In genomic region chr9:133120343-133121199, GRCh38 we compare ENCODE assay signal across 1 cellular context.
TF ChIP-seq lines count a peak whose summit lies in the region.

No MANE protein-coding gene starts in this region.

TF ChIP-seq in HEK293, 187 proteins besides CTCF, POLR2A, EP300 and RAD21 (continued from another document and continues in another):
- TF ChIP-seq ZNF280D (tag by site-specific recombination; IDR thresholded peaks at IDR 0.05) (no peak), PATZ1 (tag by site-specific recombination; IDR thresholded peaks at IDR 0.05) (peak; percentile 25), ZNF555 (tag by site-specific recombination; conservative IDR thresholded peaks at IDR 0.05) (no peak), YY2 (tag by site-specific recombination; IDR thresholded peaks at IDR 0.05) (no peak), ZNF302 (tag by site-specific recombination; IDR thresholded peaks at IDR 0.05; ENCODE audit: low read depth) (no peak), ZNF596 (tag by site-specific recombination; IDR thresholded peaks at IDR 0.05) (0 out of 2 replicates have a peak, but pooled peaks have one; percentile 25), IKZF3 (tag by site-specific recombination; IDR thresholded peaks at IDR 0.05) (no peak), ZNF354C (tag by site-specific recombination; IDR thresholded peaks at IDR 0.05; ENCODE audit: borderline replicate concordance, low read depth) (no peak), KLF9 (tag by site-specific recombination; IDR thresholded peaks at IDR 0.05; ENCODE audit: low read depth) (no peak), ZNF664 (tag by site-specific recombination; IDR thresholded peaks at IDR 0.05) (no peak), ZNF324 (tag by site-specific recombination; IDR thresholded peaks at IDR 0.05) (no peak), ZFP37 (tag by site-specific recombination; IDR thresholded peaks at IDR 0.05) (no peak), ZNF701 (tag by site-specific recombination; IDR thresholded peaks at IDR 0.05) (no peak), ZNF10 (tag by site-specific recombination; IDR thresholded peaks at IDR 0.05) (no peak), SCRT1 (tag by site-specific recombination; IDR thresholded peaks at IDR 0.05; ENCODE audit: borderline replicate concordance) (no peak), HOXC10 (CRISPR knock-in tag; IDR thresholded peaks at IDR 0.05) (peak; percentile 84; the same call in 1 of the 2 replicates), EGR2 (tag by site-specific recombination; IDR thresholded peaks at IDR 0.05; ENCODE audit: low read depth) (peak; percentile 57), ZNF76 (tag by site-specific recombination; IDR thresholded peaks at IDR 0.05; ENCODE audit: borderline replicate concordance, low read depth) (peak; percentile 52; the same call in 1 of the 2 replicates), ZNF37A (tag by site-specific recombination; IDR thresholded peaks at IDR 0.05) (no peak), ZNF561 (tag by site-specific recombination; IDR thresholded peaks at IDR 0.05; ENCODE audit: borderline replicate concordance) (0 out of 2 replicates have a peak, but pooled peaks have one; percentile 30), ZBTB49 (tag by site-specific recombination; IDR thresholded peaks at IDR 0.05; ENCODE audit: low read depth) (no peak), ZNF362 (tag by site-specific recombination; IDR thresholded peaks at IDR 0.05) (no peak), ZNF610 (tag by site-specific recombination; IDR thresholded peaks at IDR 0.05; ENCODE audit: borderline replicate concordance) (no peak), ZNF398 (tag by site-specific recombination; IDR thresholded peaks at IDR 0.05) (peak; percentile 85), ZNF140 (tag by site-specific recombination; IDR thresholded peaks at IDR 0.05) (no peak), ZNF214 (tag by site-specific recombination; IDR thresholded peaks at IDR 0.05; ENCODE audit: borderline replicate concordance) (no peak), PRDM10 (tag by site-specific recombination; IDR thresholded peaks at IDR 0.05) (no peak), KLF7 (tag by site-specific recombination; IDR thresholded peaks at IDR 0.05; ENCODE audit: borderline replicate concordance) (no peak), YY1 (tag by site-specific recombination; IDR thresholded peaks at IDR 0.05) (no peak), ZNF211 (tag by site-specific recombination; IDR thresholded peaks at IDR 0.05; ENCODE audit: low read depth) (no peak), ZNF776 (tag by site-specific recombination; IDR thresholded peaks at IDR 0.05; ENCODE audit: borderline replicate concordance) (no peak), ZNF157 (tag by site-specific recombination; IDR thresholded peaks at IDR 0.05) (no peak), KLF10 (tag by site-specific recombination; IDR thresholded peaks at IDR 0.05) (peak; percentile 15; the same call in 1 of the 2 replicates), ZNF341 (tag by site-specific recombination; IDR thresholded peaks at IDR 0.05; ENCODE audit: low read depth) (peak; percentile 43), KLF16 (tag by site-specific recombination; IDR thresholded peaks at IDR 0.05) (no peak), ZBTB1 (tag by site-specific recombination; IDR thresholded peaks at IDR 0.05) (no peak), SETDB1 (IDR thresholded peaks at IDR 0.05; ENCODE audit: insufficient read length, low read length) (no peak), ZBTB48 (tag by site-specific recombination; IDR thresholded peaks at IDR 0.05) (peak; percentile 17; the same call in 1 of the 2 replicates), TCF7L2 (IDR thresholded peaks at IDR 0.05; ENCODE audit: borderline replicate concordance, low read depth, low read length) (no peak), ELK4 (IDR thresholded peaks at IDR 0.05; ENCODE audit: borderline replicate concordance, low read depth, low read length) (no peak), ZSCAN18 (tag by site-specific recombination; IDR thresholded peaks at IDR 0.05) (no peak), ZNF549 (tag by site-specific recombination; IDR thresholded peaks at IDR 0.05) (no peak), WT1 (tag by site-specific recombination; IDR thresholded peaks at IDR 0.05) (no peak), BCL6B (tag by site-specific recombination; IDR thresholded peaks at IDR 0.05) (no peak), GLI4 (tag by site-specific recombination; IDR thresholded peaks at IDR 0.05) (no peak), ZNF114 (tag by site-specific recombination; IDR thresholded peaks at IDR 0.05) (no peak), ZNF292 (tag by site-specific recombination; IDR thresholded peaks at IDR 0.05; ENCODE audit: borderline replicate concordance, low read depth) (no peak), ZNF677 (tag by site-specific recombination; IDR thresholded peaks at IDR 0.05) (no peak), ZNF174 (tag by site-specific recombination; IDR thresholded peaks at IDR 0.05) (no peak)
